ENCODE assay signal across 8 cellular contexts in the genomic region with DNA sequence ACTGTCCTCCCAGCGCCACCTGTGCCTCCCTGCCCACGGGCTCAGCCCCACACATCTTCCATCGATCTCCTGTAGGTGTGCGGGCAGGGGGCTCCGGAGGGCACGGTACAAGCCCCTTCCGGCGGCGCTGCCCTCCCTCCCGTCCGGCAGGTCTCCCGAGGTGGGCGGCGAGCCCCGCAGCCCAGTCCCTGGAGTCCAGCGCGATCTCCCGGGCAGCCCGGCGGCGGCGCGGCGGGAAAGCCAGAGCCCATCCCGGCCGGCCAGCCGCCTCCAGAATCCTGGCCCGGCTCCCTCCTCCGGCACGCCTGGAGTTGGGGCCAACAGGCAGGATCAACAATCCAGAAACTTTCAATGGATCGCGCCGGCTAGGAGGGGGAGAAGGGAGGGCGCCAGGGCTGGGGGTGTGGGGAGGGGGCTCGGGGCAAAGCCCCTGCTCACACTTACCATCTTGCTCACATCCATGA.
A peak's percentile ranks its signal among the peaks of the same experiment; 100 is the strongest.
DNase-seq lines count a peak whose midpoint lies in the region; ATAC-seq and TF ChIP-seq lines count a peak whose summit lies in the region.

No MANE protein-coding gene starts in this region.

- peak overlapping the region; percentile 88 for H3K4me3 ChIP-seq in right cardiac atrium (ENCODE audit: low read length)

- ATAC-seq in CD4-positive, alpha-beta T cell (ENCODE audit: poor library complexity): no peak
- peak; percentile 82 to 87 for ATAC-seq in right cardiac atrium
- no peak for ATAC-seq in GM21576 (IDR thresholded peaks at IDR 0.05; ENCODE audit: unreplicated experiment)
- no peak for ATAC-seq in GM18907 (IDR thresholded peaks at IDR 0.05; ENCODE audit: unreplicated experiment)

- no peaks in the 10 kb centered on the region for H3K27me3 ChIP-seq in CD4-positive, alpha-beta T cell (ENCODE audit: control insufficient read depth, insufficient read depth, low read length)
- no peaks in the 10 kb centered on the region for H3K27me3 ChIP-seq in right cardiac atrium (ENCODE audit: control insufficient read depth, insufficient read depth)

- H3K27ac Mint-ChIP-seq in CD4-positive, alpha-beta T cell: no peak overlapping the region

- POLR2A ChIA-PET in CD4-positive, alpha-beta T cell (lab: Charles Lee): no interaction called here

- H3K36me3 Mint-ChIP-seq in CD4-positive, alpha-beta T cell (ENCODE audit: low read depth): no peaks in the 10 kb centered on the region

- peaks cover 10% of the 10 kb centered on the region for H3K4me1 Mint-ChIP-seq in CD4-positive, alpha-beta T cell (ENCODE audit: low read depth)

- peak overlapping the region; percentile 73 for H3K4me3 Mint-ChIP-seq in CD4-positive, alpha-beta T cell

- H3K4me1 ChIP-seq in right cardiac atrium (ENCODE audit: control insufficient read depth, insufficient read depth, low read length): no peaks in the 10 kb centered on the region

- 1% methylated on average over 35 of the region's 35 CpGs for WGBS in right cardiac atrium

- peak in 1 of 10 experiments; percentile 4 for DNase-seq in CD4-positive, alpha-beta T cell
- DNase-seq in HuH-7.5 (ENCODE audit: low spot score) (peak; percentile 60), right cardiac atrium (peak; percentile 62 to 87 (median 87)), posterior vena cava (ENCODE audit: low spot score) (peak; percentile 91)
- no peak for DNase-seq in central memory CD4-positive, alpha-beta T cell

- no peak for TF ChIP-seq CTCF in CD4-positive, alpha-beta T cell (IDR thresholded peaks at IDR 0.05)

- CTCF ChIA-PET in CD4-positive, alpha-beta T cell (lab: Charles Lee): no interaction called here

- intact Hi-C loops in CD4-positive, alpha-beta T cell (cut with DNase I, micrococcal nuclease): no loop called here
- intact Hi-C loops in right cardiac atrium (cut with DNase I) (loop anchor here in 1 of 4 donors (10.0 kb wide), 1 partner anchor 86 kb away; no protein-coding TSS in a partner anchor), posterior vena cava (cut with DNase I) (no loop called here)

- no peaks in the 10 kb centered on the region for H3K9me3 ChIP-seq in CD4-positive, alpha-beta T cell (ENCODE audit: control insufficient read depth, low read length)
- no peaks in the 10 kb centered on the region for H3K9me3 ChIP-seq in right cardiac atrium (ENCODE audit: control insufficient read depth, low read length)

- no peaks in the 10 kb centered on the region for H3K27me3 Mint-ChIP-seq in CD4-positive, alpha-beta T cell

- H3K9me3 Mint-ChIP-seq in CD4-positive, alpha-beta T cell: no peaks in the 10 kb centered on the region

- no peak overlapping the region for H3K27ac ChIP-seq in CD4-positive, alpha-beta T cell (ENCODE audit: low read depth, low read length)
- H3K27ac ChIP-seq in angular gyrus (ENCODE audit: low read depth, low read length) (peak overlapping the region; percentile 78), right cardiac atrium (ENCODE audit: low read length) (peak overlapping the region; percentile 22)

Comparison
In these comparisons a context has a peak if more than half of its experiments do, and no peak if none do; other contexts are left out.
1. ATAC-seq: peak in right cardiac atrium (2 of 2); none in CD4-positive, alpha-beta T cell (single experiment), GM21576 (single experiment) and GM18907 (single experiment).